8 cellular contexts compared by ENCODE assay signal in the genomic region with DNA sequence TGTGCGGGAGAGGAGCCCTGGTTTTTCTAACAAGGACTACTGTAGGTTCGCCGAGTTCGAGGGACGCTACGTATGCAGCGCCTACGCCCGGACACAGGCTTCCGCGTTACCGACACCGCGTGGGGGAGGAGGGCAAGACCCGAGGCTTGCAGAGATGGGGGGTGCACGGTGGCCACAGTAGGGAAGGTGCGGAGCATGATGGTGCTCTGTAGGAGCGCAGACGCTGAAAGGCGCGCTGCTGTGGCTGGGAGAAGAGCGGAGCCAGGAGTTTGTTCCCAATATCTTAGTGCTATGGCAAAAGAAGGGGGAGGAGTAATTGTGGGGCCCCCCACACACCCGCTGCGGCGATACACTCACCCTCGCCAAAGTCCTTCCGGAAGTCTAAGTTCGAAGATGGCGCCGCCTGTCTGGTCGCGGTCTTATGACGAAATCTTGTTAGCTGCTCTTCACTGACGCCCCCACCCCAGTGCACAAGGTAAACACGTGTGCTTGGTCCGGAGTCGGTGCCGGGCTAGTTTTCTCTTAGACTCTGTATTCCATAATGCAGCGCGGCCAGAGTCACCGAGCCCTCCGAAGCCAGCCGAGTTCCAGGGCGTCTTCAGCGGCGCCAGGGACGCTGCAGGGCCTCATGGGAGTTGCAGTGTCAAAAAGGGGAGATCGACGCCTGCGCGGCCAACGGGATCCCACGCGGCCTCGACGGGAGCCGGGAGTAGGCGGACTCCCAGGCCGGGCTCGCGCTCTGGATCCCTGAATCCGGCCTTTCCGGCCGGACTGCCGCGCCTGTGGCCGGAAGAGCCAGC. TPM values are rescaled to one million over a fixed set of nuclear protein-coding genes. Genes with fewer than 3 reads are reported as not detected.
A peak's percentile ranks its signal among the peaks of the same experiment; 100 is the strongest.
DNase-seq lines count a peak whose midpoint lies in the region; ATAC-seq and TF ChIP-seq lines count a peak whose summit lies in the region.

A gene with protein sequence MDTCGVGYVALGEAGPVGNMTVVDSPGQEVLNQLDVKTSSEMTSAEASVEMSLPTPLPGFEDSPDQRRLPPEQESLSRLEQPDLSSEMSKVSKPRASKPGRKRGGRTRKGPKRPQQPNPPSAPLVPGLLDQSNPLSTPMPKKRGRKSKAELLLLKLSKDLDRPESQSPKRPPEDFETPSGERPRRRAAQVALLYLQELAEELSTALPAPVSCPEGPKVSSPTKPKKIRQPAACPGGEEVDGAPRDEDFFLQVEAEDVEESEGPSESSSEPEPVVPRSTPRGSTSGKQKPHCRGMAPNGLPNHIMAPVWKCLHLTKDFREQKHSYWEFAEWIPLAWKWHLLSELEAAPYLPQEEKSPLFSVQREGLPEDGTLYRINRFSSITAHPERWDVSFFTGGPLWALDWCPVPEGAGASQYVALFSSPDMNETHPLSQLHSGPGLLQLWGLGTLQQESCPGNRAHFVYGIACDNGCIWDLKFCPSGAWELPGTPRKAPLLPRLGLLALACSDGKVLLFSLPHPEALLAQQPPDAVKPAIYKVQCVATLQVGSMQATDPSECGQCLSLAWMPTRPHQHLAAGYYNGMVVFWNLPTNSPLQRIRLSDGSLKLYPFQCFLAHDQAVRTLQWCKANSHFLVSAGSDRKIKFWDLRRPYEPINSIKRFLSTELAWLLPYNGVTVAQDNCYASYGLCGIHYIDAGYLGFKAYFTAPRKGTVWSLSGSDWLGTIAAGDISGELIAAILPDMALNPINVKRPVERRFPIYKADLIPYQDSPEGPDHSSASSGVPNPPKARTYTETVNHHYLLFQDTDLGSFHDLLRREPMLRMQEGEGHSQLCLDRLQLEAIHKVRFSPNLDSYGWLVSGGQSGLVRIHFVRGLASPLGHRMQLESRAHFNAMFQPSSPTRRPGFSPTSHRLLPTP (minus strand): TSS at position 383 of the 800 bp plus-strand sequence. CDS start 13,210 bp downstream, outside the sequence.

- no peaks in the 10 kb centered on the region for H3K27me3 ChIP-seq in right atrium auricular region
- no peaks in the 10 kb centered on the region for H3K27me3 ChIP-seq in uterus

- H3K36me3 ChIP-seq in right atrium auricular region (no peaks in the 10 kb centered on the region), uterus (no peaks in the 10 kb centered on the region)

- intact Hi-C loops in T-helper 2 cell treated with Interferon-gamma antibody and Interleukin-4, amounts not matched to agents 100 ng/mL and 5 ng/mL, for 36 hours (cut with micrococcal nuclease): loop anchor here (1.0 to 10.0 kb wide), 9 partner anchors 14 to 1518 kb away; a partner anchor contains a TSS
- intact Hi-C loops in uterus (cut with DNase I; ENCODE audit: low total_unique reads): no loop called here

- DNase-seq in NCI-H187 treated with DMSO at 0.1 percent for 48 hours (lab: John Stamatoyannopoulos, UW) (peak; percentile 89), anterior cingulate cortex (lab: John Stamatoyannopoulos, UW) (peak; percentile 77 to 100 (median 96)), right atrium auricular region (ENCODE audit: low spot score) (peak; percentile 96), pulmonary artery endothelial cell (ENCODE audit: low read depth, low spot score) (peak; percentile 86), uterus (peak; percentile 94 to 97)

- peak; percentile 60 for ATAC-seq in GM18499 (IDR thresholded peaks at IDR 0.05; ENCODE audit: insufficient read depth, unreplicated experiment)
- ATAC-seq in HG02943 (IDR thresholded peaks at IDR 0.05; ENCODE audit: low read depth, unreplicated experiment): peak; percentile 75

- peaks cover 0 to 34% of the 10 kb centered on the region in 2 donors for H3K4me1 ChIP-seq in right atrium auricular region
- peaks cover 5 to 7% of the 10 kb centered on the region in 2 donors for H3K4me1 ChIP-seq in uterus

- H3K4me3 ChIP-seq in right atrium auricular region: peak within 1 kb of the TSS; percentile 69 to 93
- H3K4me3 ChIP-seq in uterus: peak within 1 kb of the TSS; percentile 73 to 96

- peak in 1 of 2 donors; percentile 28 for TF ChIP-seq CTCF in right atrium auricular region (IDR thresholded peaks at IDR 0.05)
- TF ChIP-seq CTCF in uterus (IDR thresholded peaks at IDR 0.05): peak in 3 of 4 experiments; percentile 11 to 16 (median 15)

- H3K9me3 ChIP-seq in right atrium auricular region: no peaks in the 10 kb centered on the region
- H3K9me3 ChIP-seq in uterus: no peaks in the 10 kb centered on the region

- TF ChIP-seq POLR2A in uterus (IDR thresholded peaks at IDR 0.05): peak; percentile 27 to 32

- peak within 1 kb of the TSS; percentile 84 to 85 for H3K27ac ChIP-seq in right atrium auricular region
- peak within 1 kb of the TSS; percentile 80 to 86 for H3K27ac ChIP-seq in uterus

RNA-seq across cellular contexts. Expression of the gene that starts here (rescaled TPM):
- total RNA-seq in T-helper 2 cell treated with Interferon-gamma antibody and Interleukin-4, amounts not matched to agents 100 ng/mL and 5 ng/mL, for 36 hours: 72.2 and 75.6 TPM in 2 replicates
- total RNA-seq in right atrium auricular region (10 to 100 TPM; 19.1 to 19.7 TPM), pulmonary artery endothelial cell (24.5 and 26.9 TPM in 2 replicates), uterus (10 to 100 TPM; 21.3 to 70.6 (median 31.2) TPM)

Comparison
In these comparisons a context has a peak if more than half of its experiments do, and no peak if none do; other contexts are left out.
1. Peak in every context shown above with its lines: DNase-seq, ATAC-seq, H3K4me3 ChIP-seq and H3K27ac ChIP-seq.